11 cellular contexts compared by ENCODE assay signal in genomic region chr20:50727792-50728485, GRCh38. TPM values are rescaled to one million over a fixed set of nuclear protein-coding genes. Genes with fewer than 3 reads are reported as not detected.
DNase-seq lines count a peak whose midpoint lies in the region; ATAC-seq and TF ChIP-seq lines count a peak whose summit lies in the region.
"Had no signal": no experiment of that assay in that cellular context is flagged by ENCODE, and none has a peak within 500 bp of the region (broad histone marks: within the 10 kb centered on the region; RNA-seq: fewer than 3 reads in every experiment).

No MANE protein-coding gene starts in this region.

- H3K9ac ChIP-seq in NT2/D1 (ENCODE audit: insufficient read length, low read depth): peak overlapping the region; percentile 24
- peak overlapping the region; percentile 48 for H3K9ac ChIP-seq in mammary epithelial cell (ENCODE audit: insufficient read depth, low read length)

- TF ChIP-seq CTCF in mammary epithelial cell (conservative IDR thresholded peaks at IDR 0.05 in 1 of 2, IDR thresholded peaks at IDR 0.05 in 1 of 2; ENCODE audit: extremely low read depth in 1 of 2, insufficient read depth in 1 of 2, low read depth in 1 of 2, low read length in 2 of 2) (no peak), left lung (IDR thresholded peaks at IDR 0.05) (no peak), tibial nerve (IDR thresholded peaks at IDR 0.05) (no peak)

- H3K4me3 ChIP-seq in NT2/D1 (ENCODE audit: insufficient read length, low read depth) (no peak overlapping the region), mammary epithelial cell (replicated peaks in 1 of 3; ENCODE audit: insufficient read depth in 1 of 3, low read depth in 2 of 3, low read length in 3 of 3) (no peak overlapping the region), left lung (no peak overlapping the region), tibial nerve (no peak overlapping the region)

- in situ Hi-C loops in mammary epithelial cell (cut with MboI; ENCODE audit: low sequenced_read_pairs in 2 of 2): loop anchor here in 1 of 2 donors (25.0 kb wide), 1 partner anchor 541 kb away; the partner anchor contains the start of gene CEBPB

- H3K4me1 ChIP-seq in NT2/D1 (ENCODE audit: insufficient read depth, insufficient read length) (peaks cover 15% of the 10 kb centered on the region), mammary epithelial cell (ENCODE audit: insufficient read depth, low read length) (peaks cover 54% of the 10 kb centered on the region), left lung (peaks cover 12 to 43% of the 10 kb centered on the region in 2 donors), tibial nerve (peaks cover 0 to 61% (median 29%) of the 10 kb centered on the region in 4 donors)

- DNase-seq in NT2/D1 (ENCODE audit: low read depth, low spot score): no peak
- DNase-seq in mammary epithelial cell: no peak
- no peak for DNase-seq in left lung
- no peak for DNase-seq in tibial nerve (ENCODE audit: low spot score in 2 of 2)
- DNase-seq in SHP77 treated with DMSO at 0.1 percent for 48 hours (lab: John Stamatoyannopoulos, UW): no peak
- no peak for DNase-seq in NCI-H446 treated with DMSO at 0.1 percent for 48 hours (lab: John Stamatoyannopoulos, UW)
- DNase-seq: activated naive CD8-positive, alpha-beta T cell treated with anti-CD3 and anti-CD28 coated beads, Interleukin-2, amount 10 ng/mL, durations not matched to agents 7 days and 5 days; glutamatergic neuron; stimulated activated CD4-positive, alpha-beta T cell treated with anti-CD3 and anti-CD28 coated beads, Interleukin-4, amount 100 ng/mL, for 4 hours; stimulated activated naive CD8-positive, alpha-beta T cell treated with anti-CD3 and anti-CD28 coated beads, Interleukin-15, Interleukin-2, amounts not matched to agents 100 U/mL and 50 U/mL, for 24 hours had no signal

- dilution Hi-C loops in mammary epithelial cell (cut with HindIII; ENCODE audit: low sequenced_read_pairs): no loop called here

- TF ChIP-seq EP300 in tibial nerve (IDR thresholded peaks at IDR 0.05): no peak

- H3K27ac ChIP-seq in mammary epithelial cell (ENCODE audit: insufficient read depth, low read depth, low read length) (peak overlapping the region; percentile 88), left lung (peak overlapping the region; percentile 79 to 84), tibial nerve (peak overlapping the region; percentile 10 to 93 (median 76))

- H3K36me3 ChIP-seq in NT2/D1 (ENCODE audit: insufficient read depth, insufficient read length, low read length) (no peaks in the 10 kb centered on the region), mammary epithelial cell (ENCODE audit: insufficient read depth, low read length) (no peaks in the 10 kb centered on the region), left lung (no peaks in the 10 kb centered on the region), tibial nerve (no peaks in the 10 kb centered on the region)

- H3K27me3 ChIP-seq in NT2/D1 (ENCODE audit: insufficient read depth, insufficient read length) (no peaks in the 10 kb centered on the region), mammary epithelial cell (ENCODE audit: insufficient read depth, low read length) (no peaks in the 10 kb centered on the region), left lung (peaks cover 0 to 10% of the 10 kb centered on the region in 2 donors), tibial nerve (no peaks in the 10 kb centered on the region)

- H2AFZ ChIP-seq in mammary epithelial cell (ENCODE audit: low read depth, low read length): peak overlapping the region; percentile 38

- peaks cover 17% of the 10 kb centered on the region for H3K79me2 ChIP-seq in mammary epithelial cell (ENCODE audit: insufficient read depth, low read length)

- H3K9me3 ChIP-seq in NT2/D1 (ENCODE audit: insufficient read depth, low read length) (no peaks in the 10 kb centered on the region), mammary epithelial cell (replicated peaks; ENCODE audit: insufficient read depth, low read length) (no peaks in the 10 kb centered on the region), left lung (no peaks in the 10 kb centered on the region), tibial nerve (no peaks in the 10 kb centered on the region)

- no peaks in the 10 kb centered on the region for H4K20me1 ChIP-seq in mammary epithelial cell (ENCODE audit: insufficient read depth, low read length)

- intact Hi-C loops in mammary epithelial cell (cut with micrococcal nuclease) (loop anchor here (5.0 kb wide), 1 partner anchor 34 kb away; no protein-coding TSS in a partner anchor), left lung (cut with DNase I) (no loop called here)

- WGBS in mammary epithelial cell (ENCODE audit: low coverage, missing lambda C conversion rate): 80% methylated on average over 8 of the region's 8 CpGs
- 55 to 57% methylated on average over 8 of the region's 8 CpGs for WGBS in tibial nerve, 2 donors

- CTCF ChIA-PET in mammary epithelial cell (lab: Charles Lee; ENCODE audit: low non-redundant PET): no interaction called here

- H3K4me2 ChIP-seq in mammary epithelial cell (ENCODE audit: insufficient read depth, low read depth, low read length): no peak overlapping the region

- no TSS peak for BruUV-seq in mammary epithelial cell (replicated peaks; lab: Mats Ljungman, UMichigan)

- no peak for TF ChIP-seq POLR2A in tibial nerve (IDR thresholded peaks at IDR 0.05)

- ATAC-seq in left lung: peak; percentile 14
- ATAC-seq in HG03342 (IDR thresholded peaks at IDR 0.05; ENCODE audit: unreplicated experiment): no peak
- ATAC-seq: stimulated activated naive CD8-positive, alpha-beta T cell treated with anti-CD3 and anti-CD28 coated beads, Interleukin-15, Interleukin-2, amounts not matched to agents 100 U/mL and 50 U/mL, for 24 hours had no signal

RNA-seq across cellular contexts. Expression of gene PARD6B, which starts 3.4 kb away (rescaled TPM):
- 1 to 10 TPM; 5.6 to 7.7 TPM for total RNA-seq in mammary epithelial cell
- 1.5 TPM for polyA plus RNA-seq in mammary epithelial cell
- polyA minus RNA-seq in mammary epithelial cell: 4.8 TPM
- total RNA-seq in left lung: 10 to 100 TPM; 23.5 to 37.3 TPM
- 1 to 10 TPM; 2.4 to 3.8 (median 3.5) TPM for total RNA-seq in tibial nerve

RNA-seq across cellular contexts. Expression of gene RIPOR3, which starts 36.6 kb away (rescaled TPM):
- total RNA-seq in mammary epithelial cell: under 1 TPM in 1 of 2 donors, not detected in 1; under 0.01 TPM
- not detected for polyA plus RNA-seq in mammary epithelial cell
- polyA minus RNA-seq in mammary epithelial cell: not detected
- total RNA-seq in left lung: 1 to 10 TPM; 2.3 to 7.0 TPM
- total RNA-seq in tibial nerve: 10 to 100 TPM; 24.5 to 73.0 (median 35.5) TPM
- total RNA-seq: activated naive CD8-positive, alpha-beta T cell treated with anti-CD3 and anti-CD28 coated beads, Interleukin-2, amount 10 ng/mL, durations not matched to agents 7 days and 5 days had no signal
